Comparison of ENCODE assay signal across 22 cellular contexts in genomic region chr10:34104829-34105572, GRCh38.
DNase-seq lines count a peak whose midpoint lies in the region; ATAC-seq, FAIRE-seq and TF ChIP-seq lines count a peak whose summit lies in the region.
"Had no signal": no experiment of that assay in that cellular context is flagged by ENCODE, and none has a peak within 500 bp of the region (broad histone marks: within the 10 kb centered on the region; RNA-seq: fewer than 3 reads in every experiment).

No MANE protein-coding gene starts in this region.

- H3K9me2 ChIP-seq in neural cell (ENCODE audit: insufficient read depth, low read length) = no peaks in the 10 kb centered on the region

- H3K4me1 ChIP-seq in A549 (no peaks in the 10 kb centered on the region), IMR-90 (ENCODE audit: control insufficient read depth, insufficient read depth, low read length) (peaks cover 15% of the 10 kb centered on the region)
- H3K4me1 ChIP-seq: HAP-1 had no signal

- H2AK9ac ChIP-seq in IMR-90 (replicated peaks; ENCODE audit: low read depth, low read length, poor library complexity) = peak overlapping the region; percentile 25

- no peaks in the 10 kb centered on the region for H3F3A ChIP-seq in neural cell (ENCODE audit: insufficient read depth, low read length, poor library complexity, severe bottlenecking)

- H2BK120ac ChIP-seq in IMR-90 (ENCODE audit: low read depth, low read length) = no peak overlapping the region

- intact Hi-C loops in IMR-90 (cut with micrococcal nuclease) = no loop called here

- H3K4me3 ChIP-seq in A549 (no peak overlapping the region), IMR-90 (ENCODE audit: insufficient read depth, low read depth, low read length) (no peak overlapping the region), neural cell (ENCODE audit: low read length) (no peak overlapping the region)
- H3K4me3 ChIP-seq: esophagus squamous epithelium, HAP-1 had no signal

- H2AK5ac ChIP-seq in IMR-90 (ENCODE audit: low read depth, low read length) = peak overlapping the region; percentile 11; the same call in 1 of the 2 replicates

- H4K20me1 ChIP-seq in IMR-90 (ENCODE audit: insufficient read depth, low read length) (no peaks in the 10 kb centered on the region), neural cell (ENCODE audit: insufficient read depth) (no peaks in the 10 kb centered on the region)

- TF ChIP-seq POLR2A in A549 (IDR thresholded peaks at IDR 0.05; ENCODE audit: low read length) = no peak
- TF ChIP-seq POLR2A in IMR-90 (IDR thresholded peaks at IDR 0.05; ENCODE audit: low read depth, low read length) = no peak

- H3K18ac ChIP-seq in IMR-90 (ENCODE audit: low read depth, low read length) = no peak overlapping the region; the same call in 1 of the 2 replicates

- no TSS peak for BruUV-seq in IMR-90 (replicated peaks; lab: Mats Ljungman, UMichigan)

- no peak for ATAC-seq in A549
- no peak for ATAC-seq in IMR-90 (ENCODE audit: low read depth)
- ATAC-seq in HG02798 (IDR thresholded peaks at IDR 0.05; ENCODE audit: poor library complexity, unreplicated experiment) = no peak
- ATAC-seq in HG03565 (IDR thresholded peaks at IDR 0.05; ENCODE audit: unreplicated experiment) = no peak
- ATAC-seq: effector memory CD8-positive, alpha-beta T cell; left ventricle myocardium superior had no signal

- H3K9ac ChIP-seq in IMR-90 (ENCODE audit: low read depth, low read length) = no peak overlapping the region
- H3K9ac ChIP-seq in neural cell (ENCODE audit: low read length) = no peak overlapping the region

- H3K9me1 ChIP-seq in IMR-90 (ENCODE audit: insufficient read depth, low read length) = peaks cover 5% of the 10 kb centered on the region

- H3K79me2 ChIP-seq in neural cell (replicated peaks; ENCODE audit: insufficient read depth, low read length) = no peaks in the 10 kb centered on the region

- TF ChIP-seq RAD21 in A549 (conservative IDR thresholded peaks at IDR 0.05 in 1 of 2, IDR thresholded peaks at IDR 0.05 in 1 of 2) (no peak), IMR-90 (IDR thresholded peaks at IDR 0.05; ENCODE audit: low read length) (no peak), neural cell (conservative IDR thresholded peaks at IDR 0.05) (no peak)

- no peak overlapping the region for H3K14ac ChIP-seq in IMR-90 (replicated peaks; ENCODE audit: low read depth, low read length)

- H3K27me3 ChIP-seq in IMR-90 (ENCODE audit: control insufficient read depth, insufficient read depth, low read length) (no peaks in the 10 kb centered on the region), neural cell (ENCODE audit: insufficient read depth, low read depth, low read length) (no peaks in the 10 kb centered on the region)
- H3K27me3 ChIP-seq: esophagus squamous epithelium had no signal

- H2AFZ ChIP-seq in IMR-90 (replicated peaks; ENCODE audit: low read length, poor library complexity) (peak overlapping the region; percentile 29), neural cell (ENCODE audit: low read depth, low read length) (no peak overlapping the region)

- 0 out of 2 replicates have a peak overlapping the region, but pooled peaks have one; percentile 5 for H4K91ac ChIP-seq in IMR-90 (ENCODE audit: insufficient read depth, low read depth, low read length)

- in situ Hi-C loops in IMR-90 (cut with MboI; ENCODE audit: low sequenced_read_pairs) (loop anchor here (25.0 kb wide), 1 partner anchor 768 kb away; the partner anchor contains the start of gene NRP1), KBM-7 (cut with MboI; ENCODE audit: low pct_unique_long_range_greater_than_20kb, low sequenced_read_pairs) (no loop called here)

- CTCF ChIA-PET in A549 (lab: Yijun Ruan, JAX) = interaction anchor here (1.0 kb wide), 1 partner anchor 11 kb away, joined by 4 read pairs; no protein-coding TSS in a partner anchor
- CTCF ChIA-PET in IMR-90 (lab: Yijun Ruan, JAX) = no interaction called here

- no peak overlapping the region for H2BK20ac ChIP-seq in IMR-90 (ENCODE audit: low read depth, low read length)

- H3K4ac ChIP-seq in IMR-90 (ENCODE audit: low read depth, low read length) = no peak overlapping the region; the same call in 1 of the 2 replicates

- H3K9me3 ChIP-seq in A549 (no peaks in the 10 kb centered on the region), IMR-90 (ENCODE audit: control insufficient read depth, insufficient read depth, low read length) (no peaks in the 10 kb centered on the region), neural cell (ENCODE audit: low read length) (no peaks in the 10 kb centered on the region)
- H3K9me3 ChIP-seq: esophagus squamous epithelium, HAP-1 had no signal

- TF ChIP-seq CTCF in A549 (IDR thresholded peaks at IDR 0.05) = no peak
- no peak for TF ChIP-seq CTCF in IMR-90 (conservative IDR thresholded peaks at IDR 0.05; ENCODE audit: low read depth, low read length)
- no peak for TF ChIP-seq CTCF in neural cell (IDR thresholded peaks at IDR 0.05; ENCODE audit: poor library complexity, severe bottlenecking)

- dilution Hi-C loops in IMR-90 (cut with HindIII; ENCODE audit: low sequenced_read_pairs, unreplicated experiment) = no loop called here

- H3K23ac ChIP-seq in IMR-90 (ENCODE audit: low read depth, low read length) = no peak overlapping the region

- no peak overlapping the region for H3K56ac ChIP-seq in IMR-90 (ENCODE audit: extremely low read depth, insufficient read depth, low read length)

- H3K36me3 ChIP-seq in IMR-90 (ENCODE audit: control insufficient read depth, insufficient read depth, low read length) = no peaks in the 10 kb centered on the region
- H3K36me3 ChIP-seq in neural cell (ENCODE audit: insufficient read depth, low read length) = no peaks in the 10 kb centered on the region
- H3K36me3 ChIP-seq: HAP-1 had no signal

- no peak for FAIRE-seq in A549 (lab: Jason Lieb, UNC)

- H2BK5ac ChIP-seq in IMR-90 (ENCODE audit: low read depth, low read length, poor library complexity, severe bottlenecking) = no peak overlapping the region

- WGBS in A549 (ENCODE audit: missing lambda C conversion rate) = 81% methylated on average over 16 of the region's 16 CpGs
- WGBS in IMR-90 (ENCODE audit: extremely low coverage in 2 of 2, insufficient read length in 1 of 2), 2 experiments = 47% methylated on average over 6 of the region's 16 CpGs; no CpG with 5 or more reads in 1 of the 2 experiments

- POLR2A ChIA-PET in A549 (lab: Yijun Ruan, JAX) = no interaction called here
- POLR2A ChIA-PET in IMR-90 (lab: Charles Lee; ENCODE audit: unreplicated experiment) = no interaction called here

- peak overlapping the region in 1 of 2 experiments; percentile 0; a peak in 1 of 6 replicates for H3K27ac ChIP-seq in A549
- H3K27ac ChIP-seq in IMR-90 (ENCODE audit: insufficient read depth, low read length) = no peak overlapping the region
- H3K27ac ChIP-seq in neural cell (ENCODE audit: low read length) = peak overlapping the region; percentile 5

- DNase-seq in A549 (ENCODE audit: low read depth in 1 of 2, low spot score in 1 of 2) (no peak), IMR-90 (no peak), fibroblast of peridontal ligament (ENCODE audit: extremely low read depth) (peak; percentile 72), globus pallidus (ENCODE audit: low spot score) (no peak), KBM-7 (no peak)
- DNase-seq: activated CD4-positive, alpha-beta memory T cell treated with anti-CD3 and anti-CD28 coated beads for 36 hours; activated CD4-positive, CD25-positive, alpha-beta regulatory T cell; activated gamma-delta T cell treated with Interleukin-2 at 50 U/mL for 16 hours; activated T-cell treated with anti-CD3 and anti-CD28 coated beads for 4 hours; effector memory CD8-positive, alpha-beta T cell; esophagus squamous epithelium; left ventricle myocardium superior; NCI-H187; NCI-H69; nephron progenitor cell; stimulated activated CD4-positive, alpha-beta T cell treated with anti-CD3 and anti-CD28 coated beads, Interleukin-4, amount 100 ng/mL, for 24 hours; T-helper 9 cell; trophoblast cell had no signal

- no peak overlapping the region for H2BK15ac ChIP-seq in IMR-90 (ENCODE audit: low read depth, low read length)

- no peak overlapping the region for H4K5ac ChIP-seq in IMR-90 (ENCODE audit: low read depth, low read length)

- no peaks in the 10 kb centered on the region for H3K79me1 ChIP-seq in IMR-90 (ENCODE audit: low read depth in 1 of 2, low read length in 2 of 2)

- H4K8ac ChIP-seq in IMR-90 (ENCODE audit: low read depth in 2 of 2, low read length in 2 of 2) = no peak overlapping the region

- H3K4me2 ChIP-seq in A549 (no peak overlapping the region), IMR-90 (ENCODE audit: low read depth, low read length) (no peak overlapping the region), neural cell (ENCODE audit: low read length) (no peak overlapping the region)

- no peak for TF ChIP-seq EP300 in A549 (IDR thresholded peaks at IDR 0.05)
- no peak for TF ChIP-seq EP300 in neural cell (conservative IDR thresholded peaks at IDR 0.05; ENCODE audit: poor library complexity, severe bottlenecking)

TF ChIP-seq in A549, 52 proteins besides CTCF, POLR2A, EP300 and RAD21:
- TF ChIP-seq MAFK (IDR thresholded peaks at IDR 0.05; ENCODE audit: partially characterized antibody) = peak; percentile 47
- TF ChIP-seq EHF (CRISPR knock-in tag; IDR thresholded peaks at IDR 0.05) = no peak
- TF ChIP-seq HOXB13 (CRISPR knock-in tag; IDR thresholded peaks at IDR 0.05; ENCODE audit: low read depth) = no peak
- no peak for TF ChIP-seq PHF8 (IDR thresholded peaks at IDR 0.05; ENCODE audit: borderline replicate concordance, low read depth)
- no peak for TF ChIP-seq NR3C1 (IDR thresholded peaks at IDR 0.05)
- TF ChIP-seq CBX8 (IDR thresholded peaks at IDR 0.05) = no peak
- TF ChIP-seq TFCP2L1 (CRISPR knock-in tag; IDR thresholded peaks at IDR 0.05) = no peak
TF ChIP-seq in A549: peak in this region for 1.

TF ChIP-seq in IMR-90, 13 proteins besides CTCF, POLR2A, EP300 and RAD21:
- no peak for TF ChIP-seq USF2 (IDR thresholded peaks at IDR 0.05; ENCODE audit: low read depth, low read length)
- TF ChIP-seq NFE2L2 (IDR thresholded peaks at IDR 0.05; ENCODE audit: low read depth, low read length) = peak; percentile 42; the same call in 1 of the 2 replicates
